ENCODE assay signal across 29 cellular contexts in genomic region chr12:53964315-53964713, GRCh38. TPM values are rescaled to one million over a fixed set of nuclear protein-coding genes. Genes with fewer than 3 reads are reported as not detected.
A peak's percentile ranks its signal among the peaks of the same experiment; 100 is the strongest.
DNase-seq lines count a peak whose midpoint lies in the region; ATAC-seq and TF ChIP-seq lines count a peak whose summit lies in the region.
"Had no signal": no experiment of that assay in that cellular context is flagged by ENCODE, and none has a peak within 500 bp of the region (broad histone marks: within the 10 kb centered on the region; RNA-seq: fewer than 3 reads in every experiment).

No MANE protein-coding gene starts in this region.

- H3F3A ChIP-seq in PC-9 (ENCODE audit: insufficient read depth, low read depth) = no peaks in the 10 kb centered on the region

- no peaks in the 10 kb centered on the region for H3K9me2 ChIP-seq in PC-9 (ENCODE audit: insufficient read depth)

- H3K4me2 ChIP-seq in PC-9 = no peak overlapping the region

- H3K4me3 ChIP-seq in AG04449 (ENCODE audit: low read depth, low read length) (peak overlapping the region; percentile 38), SK-N-MC (peak overlapping the region; percentile 94), PC-9 (no peak overlapping the region)
- H3K4me3 ChIP-seq in CD8-positive, alpha-beta memory T cell (ENCODE audit: low read length) = peak overlapping the region; percentile 4
- H3K4me3 ChIP-seq: cardiac muscle cell, dorsolateral prefrontal cortex, left lung, sigmoid colon, thoracic aorta had no signal

- no peak overlapping the region for H2AFZ ChIP-seq in PC-9

- no TSS peak for BruUV-seq in PC-9 (replicated peaks; lab: Mats Ljungman, UMichigan)

- no peaks in the 10 kb centered on the region; the same call in 1 of the 2 replicates for H4K20me1 ChIP-seq in PC-9 (ENCODE audit: insufficient read depth)

- POLR2A ChIA-PET in AG04449 (lab: Yijun Ruan, JAX) = interaction anchor here (0.6 kb wide), 1 partner anchor 11 kb away, joined by 4 read pairs; the partner anchor contains the start of gene HOTAIR
- POLR2A ChIA-PET in CD8-positive, alpha-beta memory T cell (lab: Charles Lee) = no interaction called here
- POLR2A ChIA-PET in PC-9 (lab: Charles Lee; ENCODE audit: unreplicated experiment) = no interaction called here

- peak overlapping the region in 1 of 8 donors; percentile 27 for H3K27ac Mint-ChIP-seq in CD8-positive, alpha-beta memory T cell
- H3K27ac Mint-ChIP-seq in natural killer cell treated with Interleukin-12 subunit alpha and Interleukin-12 subunit beta and Interleukin-15 and Interleukin-18, amount 100 ng/mL, for 72 hours = no peak overlapping the region
- H3K27ac Mint-ChIP-seq: T-helper 2 cell treated with Interferon-gamma antibody and Interleukin-4, amounts not matched to agents 5 μg/mL and 100 μg/mL, for 36 hours had no signal

- H3K79me2 ChIP-seq in PC-9 (ENCODE audit: low read depth) = no peaks in the 10 kb centered on the region

- H3K36me3 Mint-ChIP-seq in CD8-positive, alpha-beta memory T cell = peaks cover 0 to 1% (median 0%) of the 10 kb centered on the region in 3 donors
- no peaks in the 10 kb centered on the region for H3K36me3 Mint-ChIP-seq in natural killer cell treated with Interleukin-12 subunit alpha and Interleukin-12 subunit beta and Interleukin-15 and Interleukin-18, amount 100 ng/mL, for 72 hours

- CTCF ChIA-PET in AG04449 (lab: Yijun Ruan, JAX) = interaction anchor here (0.9 to 3.8 kb wide), 5 partner anchors 21 to 266 kb away, joined by 3 to 13 read pairs (median 5); partner anchors contain the start of gene HOXC10
- CTCF ChIA-PET in CD8-positive, alpha-beta memory T cell (lab: Charles Lee) = interaction anchor here (1.0 kb wide), 1 partner anchor 237 kb away, joined by 3 read pairs; no protein-coding TSS in a partner anchor
- CTCF ChIA-PET in PC-9 (lab: Charles Lee) = no interaction called here

- H3K4me1 ChIP-seq in CD8-positive, alpha-beta memory T cell (ENCODE audit: insufficient read depth, low read length) = peaks cover 24% of the 10 kb centered on the region
- H3K4me1 ChIP-seq in PC-9 (replicated peaks; ENCODE audit: insufficient read depth) = peaks cover 10% of the 10 kb centered on the region

- peaks cover 40 to 53% (median 43%) of the 10 kb centered on the region in 3 donors for H3K4me1 Mint-ChIP-seq in CD8-positive, alpha-beta memory T cell
- H3K4me1 Mint-ChIP-seq in natural killer cell treated with Interleukin-12 subunit alpha and Interleukin-12 subunit beta and Interleukin-15 and Interleukin-18, amount 100 ng/mL, for 72 hours (ENCODE audit: low read depth in 2 of 2) = peaks cover 35 to 37% of the 10 kb centered on the region in 2 donors
- H3K4me1 Mint-ChIP-seq: neural crest cell had no signal

- intact Hi-C loops in PC-9 (cut with micrococcal nuclease; ENCODE audit: unreplicated experiment) = no loop called here

- H3K9ac ChIP-seq in SK-N-MC (ENCODE audit: insufficient read length) = peak overlapping the region; percentile 50

- peak overlapping the region in 5 of 7 donors; percentile 5 to 57 (median 38) for H3K4me3 Mint-ChIP-seq in CD8-positive, alpha-beta memory T cell
- H3K4me3 Mint-ChIP-seq in natural killer cell treated with Interleukin-12 subunit alpha and Interleukin-12 subunit beta and Interleukin-15 and Interleukin-18, amount 100 ng/mL, for 72 hours = peak overlapping the region; percentile 16
- H3K4me3 Mint-ChIP-seq: activated B cell treated with CpG ODN at 0.5 μM for 24 hours; neural crest cell; T-helper 2 cell treated with Interferon-gamma antibody and Interleukin-4, amounts not matched to agents 5 μg/mL and 100 μg/mL, for 36 hours had no signal

- H3K36me3 ChIP-seq in CD8-positive, alpha-beta memory T cell (ENCODE audit: insufficient read depth, low read length) = no peaks in the 10 kb centered on the region
- H3K36me3 ChIP-seq in SK-N-MC (ENCODE audit: insufficient read depth, low read length) = peaks cover 25% of the 10 kb centered on the region
- H3K36me3 ChIP-seq in PC-9 (ENCODE audit: low read depth) = no peaks in the 10 kb centered on the region
- H3K36me3 ChIP-seq: cardiac muscle cell, left lung, sigmoid colon, thoracic aorta had no signal

- H3K27ac ChIP-seq in CD8-positive, alpha-beta memory T cell (ENCODE audit: low read depth, low read length) = no peak overlapping the region
- H3K27ac ChIP-seq in SK-N-MC (peak overlapping the region; percentile 94), PC-9 (no peak overlapping the region)
- H3K27ac ChIP-seq: cardiac muscle cell, dorsolateral prefrontal cortex, left lung, sigmoid colon had no signal

- no peak for ATAC-seq in natural killer cell treated with Interleukin-12 subunit alpha and Interleukin-12 subunit beta and Interleukin-15 and Interleukin-18, amount 100 ng/mL, for 72 hours
- ATAC-seq: left lung, PC-3 had no signal

- H3K27me3 Mint-ChIP-seq in CD8-positive, alpha-beta memory T cell = peaks cover 82 to 93% of the 10 kb centered on the region in 2 donors
- H3K27me3 Mint-ChIP-seq in natural killer cell treated with Interleukin-12 subunit alpha and Interleukin-12 subunit beta and Interleukin-15 and Interleukin-18, amount 100 ng/mL, for 72 hours = peaks cover 66 to 84% of the 10 kb centered on the region in 2 donors

- DNase-seq in AG04449 (ENCODE audit: low read depth, low spot score) (no peak), SK-N-MC (ENCODE audit: low read depth, low spot score) (no peak), PC-9 (no peak), NCI-H748 (lab: John Stamatoyannopoulos, UW; ENCODE audit: unreplicated experiment) (no peak), dedifferentiated amniotic fluid mesenchymal stem cell (ENCODE audit: extremely low spot score) (no peak)
- DNase-seq in CD8-positive, alpha-beta memory T cell = no peak
- DNase-seq in natural killer cell treated with Interleukin-12 subunit alpha and Interleukin-12 subunit beta and Interleukin-15 and Interleukin-18, amount 100 ng/mL, for 72 hours (ENCODE audit: low spot score) = no peak
- DNase-seq in activated T-cell treated with anti-CD3 and anti-CD28 coated beads, Interleukin-2, amount 50 U/mL, for 1 hour = no peak
- DNase-seq: activated B cell treated with CpG ODN at 0.5 μM for 24 hours; activated CD4-positive, alpha-beta T cell treated with anti-CD3 and anti-CD28 coated beads, Interleukin-2, amount 50 U/mL, for 48 hours; activated naive CD4-positive, alpha-beta T cell treated with Interleukin-2 at 50 U/mL for 16 hours; activated T-cell treated with anti-CD3 and anti-CD28 coated beads for 4 hours; anterior cingulate cortex; DMS53; dorsolateral prefrontal cortex; KG1; left lung; NCI-H187 treated with DMSO at 0.1 percent for 48 hours; NCI-H2227 treated with DMSO at 0.1 percent for 48 hours; NCI-H774; PC-3; SIG-M5; sigmoid colon had no signal

- TF ChIP-seq CTCF in AG04449 (IDR thresholded peaks at IDR 0.05; ENCODE audit: insufficient read depth, low read length, missing control alignments) (no peak), PC-9 (conservative IDR thresholded peaks at IDR 0.05) (no peak)

- H3K9me3 Mint-ChIP-seq in CD8-positive, alpha-beta memory T cell = peaks cover 0 to 1% (median 0%) of the 10 kb centered on the region in 5 donors
- H3K9me3 Mint-ChIP-seq in natural killer cell treated with Interleukin-12 subunit alpha and Interleukin-12 subunit beta and Interleukin-15 and Interleukin-18, amount 100 ng/mL, for 72 hours = no peaks in the 10 kb centered on the region
- H3K9me3 Mint-ChIP-seq: neural crest cell; T-helper 2 cell treated with Interferon-gamma antibody and Interleukin-4, amounts not matched to agents 5 μg/mL and 100 μg/mL, for 36 hours had no signal

- peaks cover 93% of the 10 kb centered on the region for H3K27me3 ChIP-seq in CD8-positive, alpha-beta memory T cell (ENCODE audit: insufficient read depth, low read length, poor library complexity, severe bottlenecking)
- no peaks in the 10 kb centered on the region for H3K27me3 ChIP-seq in PC-9 (ENCODE audit: insufficient read depth, low read depth)

- H3K9me3 ChIP-seq in CD8-positive, alpha-beta memory T cell (ENCODE audit: low read length) = no peaks in the 10 kb centered on the region
- H3K9me3 ChIP-seq in SK-N-MC (ENCODE audit: low read depth, low read length) (no peaks in the 10 kb centered on the region), PC-9 (ENCODE audit: insufficient read depth, low read depth) (no peaks in the 10 kb centered on the region)
- H3K9me3 ChIP-seq: left lung, sigmoid colon, thoracic aorta had no signal

RNA-seq across cellular contexts. Expression of gene HOXC11, which starts 8.6 kb away (rescaled TPM):
- total RNA-seq in CD8-positive, alpha-beta memory T cell = not detected
- polyA plus RNA-seq in CD8-positive, alpha-beta memory T cell = not detected
- total RNA-seq in natural killer cell treated with Interleukin-12 subunit alpha and Interleukin-12 subunit beta and Interleukin-15 and Interleukin-18, amount 100 ng/mL, for 72 hours = not detected
- total RNA-seq in PC-9 (2021) = 2.4 and 2.9 TPM in 2 replicates
- total RNA-seq: activated B cell treated with CpG ODN at 0.5 μM for 24 hours, cardiac muscle cell, dorsolateral prefrontal cortex, endothelial cell of umbilical vein, HT1080, left lung, neural crest cell, sigmoid colon, thoracic aorta had no signal
- polyA plus RNA-seq: cardiac muscle cell, endothelial cell of umbilical vein, sigmoid colon had no signal

RNA-seq across cellular contexts. Expression of gene HOXC12, which starts 9.6 kb away (rescaled TPM):
- total RNA-seq in CD8-positive, alpha-beta memory T cell = not detected
- polyA plus RNA-seq in CD8-positive, alpha-beta memory T cell = not detected
- not detected for total RNA-seq in natural killer cell treated with Interleukin-12 subunit alpha and Interleukin-12 subunit beta and Interleukin-15 and Interleukin-18, amount 100 ng/mL, for 72 hours
- total RNA-seq in PC-9 (2021) = 0.24 and 0.28 TPM in 2 replicates
- total RNA-seq: activated B cell treated with CpG ODN at 0.5 μM for 24 hours, cardiac muscle cell, dorsolateral prefrontal cortex, endothelial cell of umbilical vein, HT1080, left lung, neural crest cell, sigmoid colon, thoracic aorta had no signal
- polyA plus RNA-seq: cardiac muscle cell, endothelial cell of umbilical vein, sigmoid colon had no signal

RNA-seq across cellular contexts. Expression of gene HOTAIR, which starts 10.4 kb away (rescaled TPM):
- not detected for total RNA-seq in CD8-positive, alpha-beta memory T cell
- polyA plus RNA-seq in CD8-positive, alpha-beta memory T cell = not detected
- not detected for total RNA-seq in natural killer cell treated with Interleukin-12 subunit alpha and Interleukin-12 subunit beta and Interleukin-15 and Interleukin-18, amount 100 ng/mL, for 72 hours
- total RNA-seq in PC-9 (2021) = 7.9 and 9.2 TPM in 2 replicates
- total RNA-seq: activated B cell treated with CpG ODN at 0.5 μM for 24 hours, cardiac muscle cell, dorsolateral prefrontal cortex, endothelial cell of umbilical vein, left lung, neural crest cell, sigmoid colon, thoracic aorta had no signal
- polyA plus RNA-seq: cardiac muscle cell, endothelial cell of umbilical vein, sigmoid colon had no signal

RNA-seq across cellular contexts. Expression of gene HOXC10, which starts 20.6 kb away (rescaled TPM):
- not detected for total RNA-seq in CD8-positive, alpha-beta memory T cell
- polyA plus RNA-seq in CD8-positive, alpha-beta memory T cell = not detected
- not detected for total RNA-seq in natural killer cell treated with Interleukin-12 subunit alpha and Interleukin-12 subunit beta and Interleukin-15 and Interleukin-18, amount 100 ng/mL, for 72 hours
- 1.1 and 1.4 TPM in 2 replicates for total RNA-seq in PC-9 (2021)
- total RNA-seq: activated B cell treated with CpG ODN at 0.5 μM for 24 hours, cardiac muscle cell, endothelial cell of umbilical vein, left lung, sigmoid colon, thoracic aorta had no signal
- polyA plus RNA-seq: cardiac muscle cell, sigmoid colon had no signal

RNA-seq across cellular contexts. Expression of gene HOXC13, which starts 25.7 kb away (rescaled TPM):
- total RNA-seq in CD8-positive, alpha-beta memory T cell = not detected
- not detected for polyA plus RNA-seq in CD8-positive, alpha-beta memory T cell
- total RNA-seq in natural killer cell treated with Interleukin-12 subunit alpha and Interleukin-12 subunit beta and Interleukin-15 and Interleukin-18, amount 100 ng/mL, for 72 hours = not detected
- 1.5 and 1.8 TPM in 2 replicates for total RNA-seq in PC-9 (2021)
- total RNA-seq: activated B cell treated with CpG ODN at 0.5 μM for 24 hours, cardiac muscle cell, dorsolateral prefrontal cortex, endothelial cell of umbilical vein, left lung, neural crest cell, sigmoid colon, thoracic aorta had no signal
- polyA plus RNA-seq: cardiac muscle cell, endothelial cell of umbilical vein had no signal
